ENCODE assay signal across 18 cellular contexts in genomic region chr12:28936711-28937110, GRCh38.
"Had no signal": no experiment of that assay in that cellular context is flagged by ENCODE, and none has a peak within 500 bp of the region (broad histone marks: within the 10 kb centered on the region; RNA-seq: fewer than 3 reads in every experiment).

No MANE protein-coding gene starts in this region.

- H3K4me2 ChIP-seq: neural progenitor cell had no signal

- ATAC-seq: activated CD4-positive, alpha-beta T cell treated with anti-CD3 and anti-CD28 coated beads for 36 hours; activated T-cell treated with anti-CD3 and anti-CD28 coated beads, Interleukin-2, amount 50 U/mL, for 4 hours; mucosa of descending colon; naive thymus-derived CD4-positive, alpha-beta T cell had no signal

- H3K4me1 ChIP-seq: adrenal gland, ascending aorta, neural progenitor cell, prostate gland, tibial artery had no signal

- H3K9ac ChIP-seq: neural progenitor cell had no signal

- H3K9me3 ChIP-seq: adrenal gland, ascending aorta, mucosa of descending colon, prostate gland, tibial artery had no signal

- H3K36me3 ChIP-seq: adrenal gland, ascending aorta, neural progenitor cell, prostate gland, tibial artery had no signal

- H3K27ac ChIP-seq: adrenal gland, ascending aorta, neural progenitor cell, prostate gland, tibial artery had no signal

- H3K4me3 ChIP-seq: adrenal gland, ascending aorta, mucosa of descending colon, neural progenitor cell, prostate gland, tibial artery had no signal

- DNase-seq: activated B cell treated with CpG ODN at 0.5 μM for 24 hours; activated CD4-positive, alpha-beta T cell treated with anti-CD3 and anti-CD28 coated beads for 36 hours; activated CD4-positive, alpha-beta T cell treated with anti-CD3 and anti-CD28 coated beads, Interleukin-2, amount 50 U/mL, for 48 hours; activated CD8-positive, alpha-beta memory T cell treated with anti-CD3 and anti-CD28 coated beads, Interleukin-2, amount 50 U/mL, for 48 hours; activated naive CD4-positive, alpha-beta T cell; activated T-cell treated with anti-CD3 and anti-CD28 coated beads, Interleukin-2, amount 50 U/mL, for 4 hours; adrenal gland; cerebellar nuclear complex; cortex of kidney; immature natural killer cell; mucosa of descending colon; naive thymus-derived CD4-positive, alpha-beta T cell; stimulated activated CD4-positive, alpha-beta T cell treated with anti-CD3 and anti-CD28 coated beads, Interleukin-12 subunit alpha, Interleukin-12 subunit beta, amount 100 ng/mL, for 4 hours; stimulated activated CD4-positive, alpha-beta T cell treated with anti-CD3 and anti-CD28 coated beads, Interleukin-4, amount 100 ng/mL, for 4 hours; tibial artery had no signal

- H2AFZ ChIP-seq: neural progenitor cell had no signal

- H3K27me3 ChIP-seq: adrenal gland, ascending aorta, neural progenitor cell, tibial artery had no signal
